Comparison of ENCODE assay signal across 8 cellular contexts in genomic region chr7:92633211-92633906, GRCh38. TPM values are rescaled to one million over a fixed set of nuclear protein-coding genes. Genes with fewer than 3 reads are reported as not detected.
A peak's percentile ranks its signal among the peaks of the same experiment; 100 is the strongest.
DNase-seq lines count a peak whose midpoint lies in the region; ATAC-seq lines count a peak whose summit lies in the region.

No MANE protein-coding gene starts in this region.

- CTCF ChIA-PET in activated CD4-positive, alpha-beta T cell treated with anti-CD3 and anti-CD28 coated beads for 36 hours (lab: Charles Lee) = interaction anchor here (0.6 to 5.6 kb wide), 6 partner anchors 11 to 231 kb away, joined by 3 to 55 read pairs (median 10); no protein-coding TSS in a partner anchor

- intact Hi-C loops in activated CD4-positive, alpha-beta T cell treated with anti-CD3 and anti-CD28 coated beads for 36 hours (cut with DNase I, micrococcal nuclease) = loop anchor here (1.0 to 5.0 kb wide), 8 partner anchors 8 to 484 kb away; partner anchors contain the start of gene SAMD9 (in 2 of the 2)

- DNase-seq in activated CD4-positive, alpha-beta T cell treated with anti-CD3 and anti-CD28 coated beads for 36 hours = peak; percentile 46
- DNase-seq in activated CD4-positive, alpha-beta T cell treated with anti-CD3 and anti-CD28 coated beads, Interleukin-2, amount 50 U/mL, for 48 hours = no peak
- DNase-seq in NCI-H1048 (lab: John Stamatoyannopoulos, UW) (peak; percentile 53), glomerular visceral epithelial cell (ENCODE audit: extremely low spot score) (peak; percentile 86), putamen (ENCODE audit: low spot score) (peak; percentile 81)

- peak overlapping the region; percentile 89 for H3K27ac Mint-ChIP-seq in activated CD4-positive, alpha-beta T cell treated with anti-CD3 and anti-CD28 coated beads for 36 hours
- H3K27ac Mint-ChIP-seq in activated naive CD4-positive, alpha-beta T cell treated with anti-CD3 and anti-CD28 coated beads, Interleukin-2, amount 50 U/mL, for 24 hours = peak overlapping the region; percentile 100

- H3K36me3 Mint-ChIP-seq in activated CD4-positive, alpha-beta T cell treated with anti-CD3 and anti-CD28 coated beads for 36 hours (ENCODE audit: low read depth) = peaks cover 28% of the 10 kb centered on the region
- H3K36me3 Mint-ChIP-seq in activated naive CD4-positive, alpha-beta T cell treated with anti-CD3 and anti-CD28 coated beads, Interleukin-2, amount 50 U/mL, for 24 hours = peaks cover 20% of the 10 kb centered on the region

- POLR2A ChIA-PET in activated CD4-positive, alpha-beta T cell treated with anti-CD3 and anti-CD28 coated beads for 36 hours (lab: Charles Lee) = interaction anchor here (0.5 to 2.0 kb wide), 12 partner anchors 8 to 241 kb away, joined by 3 to 14 read pairs (median 3); no protein-coding TSS in a partner anchor

- H3K4me3 Mint-ChIP-seq in activated CD4-positive, alpha-beta T cell treated with anti-CD3 and anti-CD28 coated beads for 36 hours = peak overlapping the region; percentile 48
- H3K4me3 Mint-ChIP-seq in activated naive CD4-positive, alpha-beta T cell treated with anti-CD3 and anti-CD28 coated beads, Interleukin-2, amount 50 U/mL, for 24 hours = peak overlapping the region; percentile 72

- H3K27me3 Mint-ChIP-seq in activated CD4-positive, alpha-beta T cell treated with anti-CD3 and anti-CD28 coated beads for 36 hours = no peaks in the 10 kb centered on the region
- H3K27me3 Mint-ChIP-seq in activated naive CD4-positive, alpha-beta T cell treated with anti-CD3 and anti-CD28 coated beads, Interleukin-2, amount 50 U/mL, for 24 hours = no peaks in the 10 kb centered on the region

- peaks cover 3% of the 10 kb centered on the region for H3K9me3 Mint-ChIP-seq in activated CD4-positive, alpha-beta T cell treated with anti-CD3 and anti-CD28 coated beads for 36 hours (ENCODE audit: low read depth)
- peaks cover 8% of the 10 kb centered on the region for H3K9me3 Mint-ChIP-seq in activated naive CD4-positive, alpha-beta T cell treated with anti-CD3 and anti-CD28 coated beads, Interleukin-2, amount 50 U/mL, for 24 hours

- peak; percentile 34 for ATAC-seq in activated CD4-positive, alpha-beta T cell treated with anti-CD3 and anti-CD28 coated beads for 36 hours
- ATAC-seq in GM18858 (IDR thresholded peaks at IDR 0.05; ENCODE audit: unreplicated experiment) (no peak), HG03354 (IDR thresholded peaks at IDR 0.05; ENCODE audit: poor library complexity, severe bottlenecking, unreplicated experiment) (no peak)

- H3K4me1 Mint-ChIP-seq in activated CD4-positive, alpha-beta T cell treated with anti-CD3 and anti-CD28 coated beads for 36 hours = peaks cover 82% of the 10 kb centered on the region
- H3K4me1 Mint-ChIP-seq in activated naive CD4-positive, alpha-beta T cell treated with anti-CD3 and anti-CD28 coated beads, Interleukin-2, amount 50 U/mL, for 24 hours = peaks cover 79% of the 10 kb centered on the region

RNA-seq across cellular contexts. Expression of gene FAM133B, which starts 43.2 kb away (rescaled TPM):
- 10 to 100 TPM; 26.1 to 27.6 TPM for total RNA-seq in activated CD4-positive, alpha-beta T cell treated with anti-CD3 and anti-CD28 coated beads for 36 hours

Comparison
In these comparisons a context has a peak if more than half of its experiments do, and no peak if none do; other contexts are left out.
1. DNase-seq: peak in activated CD4-positive, alpha-beta T cell treated with anti-CD3 and anti-CD28 coated beads for 36 hours (single experiment), NCI-H1048 (single experiment), glomerular visceral epithelial cell (single experiment) and putamen (single experiment); none in activated CD4-positive, alpha-beta T cell treated with anti-CD3 and anti-CD28 coated beads, Interleukin-2, amount 50 U/mL, for 48 hours (0 of 2).